ENCODE assay signal across 1 cellular context in the genomic region with DNA sequence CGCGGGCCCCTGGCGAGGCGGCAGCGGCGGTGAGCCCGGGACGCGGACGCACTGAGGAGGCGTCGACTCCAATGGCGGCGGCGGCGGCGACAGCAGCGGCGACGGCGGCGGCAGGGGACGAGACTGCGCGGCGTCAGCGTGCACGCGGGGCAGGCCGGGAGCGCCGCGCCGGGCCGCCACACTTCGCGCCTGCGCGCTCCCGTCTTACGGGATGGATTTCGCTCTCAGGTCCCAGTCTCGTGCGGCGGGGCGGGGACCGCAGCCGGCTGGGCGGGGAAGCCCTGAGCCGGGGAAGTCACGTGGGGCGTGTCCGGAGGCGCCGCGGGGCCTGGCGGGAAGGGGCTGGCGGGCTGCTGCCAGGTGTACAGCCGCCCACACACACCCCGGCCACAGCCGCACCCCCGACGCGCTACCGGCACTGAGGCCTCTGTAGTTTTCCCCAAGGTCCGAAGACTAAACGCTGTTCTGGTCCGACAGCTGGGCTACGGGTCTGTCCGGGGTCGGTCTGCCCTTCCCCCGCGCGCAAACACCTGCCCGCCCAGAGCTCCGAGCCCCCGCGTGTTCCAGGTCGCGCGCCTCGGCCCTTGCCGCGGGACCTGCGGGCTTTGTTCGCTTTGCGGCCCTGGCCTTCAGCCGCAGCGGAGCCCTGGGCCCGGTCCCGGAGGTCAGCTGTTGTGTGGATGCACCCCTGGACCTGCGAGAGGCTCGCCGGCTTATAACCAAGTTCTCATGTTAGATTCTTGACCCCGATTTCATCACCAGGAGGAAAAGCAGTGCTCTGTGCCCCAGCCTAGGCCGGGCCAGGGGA.
TF ChIP-seq lines count a peak whose summit lies in the region.

A gene (minus strand): TSS at position 91 of the 808 bp plus-strand sequence. CDS start 239 bp downstream, outside the sequence.

TF ChIP-seq in K562, 482 proteins besides CTCF, POLR2A, EP300 and RAD21 (continued from another document and continues in another):
- TF ChIP-seq, protein P1, sequence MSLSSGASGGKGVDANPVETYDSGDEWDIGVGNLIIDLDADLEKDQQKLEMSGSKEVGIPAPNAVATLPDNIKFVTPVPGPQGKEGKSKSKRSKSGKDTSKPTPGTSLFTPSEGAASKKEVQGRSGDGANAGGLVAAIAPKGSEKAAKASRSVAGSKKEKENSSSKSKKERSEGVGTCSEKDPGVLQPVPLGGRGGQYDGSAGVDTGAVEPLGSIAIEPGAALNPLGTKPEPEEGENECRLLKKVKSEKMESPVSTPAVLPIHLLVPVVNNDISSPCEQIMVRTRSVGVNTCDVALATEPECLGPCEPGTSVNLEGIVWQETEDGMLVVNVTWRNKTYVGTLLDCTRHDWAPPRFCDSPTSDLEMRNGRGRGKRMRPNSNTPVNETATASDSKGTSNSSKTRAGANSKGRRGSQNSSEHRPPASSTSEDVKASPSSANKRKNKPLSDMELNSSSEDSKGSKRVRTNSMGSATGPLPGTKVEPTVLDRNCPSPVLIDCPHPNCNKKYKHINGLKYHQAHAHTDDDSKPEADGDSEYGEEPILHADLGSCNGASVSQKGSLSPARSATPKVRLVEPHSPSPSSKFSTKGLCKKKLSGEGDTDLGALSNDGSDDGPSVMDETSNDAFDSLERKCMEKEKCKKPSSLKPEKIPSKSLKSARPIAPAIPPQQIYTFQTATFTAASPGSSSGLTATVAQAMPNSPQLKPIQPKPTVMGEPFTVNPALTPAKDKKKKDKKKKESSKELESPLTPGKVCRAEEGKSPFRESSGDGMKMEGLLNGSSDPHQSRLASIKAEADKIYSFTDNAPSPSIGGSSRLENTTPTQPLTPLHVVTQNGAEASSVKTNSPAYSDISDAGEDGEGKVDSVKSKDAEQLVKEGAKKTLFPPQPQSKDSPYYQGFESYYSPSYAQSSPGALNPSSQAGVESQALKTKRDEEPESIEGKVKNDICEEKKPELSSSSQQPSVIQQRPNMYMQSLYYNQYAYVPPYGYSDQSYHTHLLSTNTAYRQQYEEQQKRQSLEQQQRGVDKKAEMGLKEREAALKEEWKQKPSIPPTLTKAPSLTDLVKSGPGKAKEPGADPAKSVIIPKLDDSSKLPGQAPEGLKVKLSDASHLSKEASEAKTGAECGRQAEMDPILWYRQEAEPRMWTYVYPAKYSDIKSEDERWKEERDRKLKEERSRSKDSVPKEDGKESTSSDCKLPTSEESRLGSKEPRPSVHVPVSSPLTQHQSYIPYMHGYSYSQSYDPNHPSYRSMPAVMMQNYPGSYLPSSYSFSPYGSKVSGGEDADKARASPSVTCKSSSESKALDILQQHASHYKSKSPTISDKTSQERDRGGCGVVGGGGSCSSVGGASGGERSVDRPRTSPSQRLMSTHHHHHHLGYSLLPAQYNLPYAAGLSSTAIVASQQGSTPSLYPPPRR (CRISPR knock-in tag; IDR thresholded peaks at IDR 0.05; ENCODE audit: borderline replicate concordance) = no peak
- no peak for TF ChIP-seq ZFP1 (CRISPR knock-in tag; IDR thresholded peaks at IDR 0.05)
- no peak for TF ChIP-seq CBX5 (IDR thresholded peaks at IDR 0.05; ENCODE audit: borderline replicate concordance, low read depth)
- no peak for TF ChIP-seq CEBPB (tag; IDR thresholded peaks at IDR 0.05)
- peak; percentile 45; the same call in 1 of the 2 replicates for TF ChIP-seq SOX6 (IDR thresholded peaks at IDR 0.05)
- TF ChIP-seq CBFA2T3 (IDR thresholded peaks at IDR 0.05) = peak; percentile 40; the same call in 1 of the 2 replicates
- TF ChIP-seq CCNT2 (IDR thresholded peaks at IDR 0.05; ENCODE audit: borderline replicate concordance, extremely low read depth, insufficient read length, low read depth, low read length) = peak; percentile 88
- no peak for TF ChIP-seq ZNF57 (CRISPR knock-in tag; IDR thresholded peaks at IDR 0.05)
- peak; percentile 79; the same call in 1 of the 2 replicates for TF ChIP-seq ATF7 (IDR thresholded peaks at IDR 0.05)
- no peak for TF ChIP-seq MTA1 (IDR thresholded peaks at IDR 0.05; ENCODE audit: borderline replicate concordance)
- no peak for TF ChIP-seq TAF7 (tag; IDR thresholded peaks at IDR 0.05)
- no peak for TF ChIP-seq ZNF253 (CRISPR knock-in tag; conservative IDR thresholded peaks at IDR 0.05)
- TF ChIP-seq SMARCA4 (IDR thresholded peaks at IDR 0.05) = no peak
- TF ChIP-seq ZNF121 (CRISPR knock-in tag; conservative IDR thresholded peaks at IDR 0.05) = no peak
- TF ChIP-seq CCAR2 (IDR thresholded peaks at IDR 0.05; ENCODE audit: low read depth, low read length) = no peak
- TF ChIP-seq EP400 (IDR thresholded peaks at IDR 0.05) = peak; percentile 77
- peak; percentile 29; the same call in 1 of the 2 replicates for TF ChIP-seq DPF2 (IDR thresholded peaks at IDR 0.05)
- TF ChIP-seq ZNF780A (CRISPR knock-in tag; IDR thresholded peaks at IDR 0.05) = no peak
- no peak for TF ChIP-seq ZNF3 (CRISPR knock-in tag; IDR thresholded peaks at IDR 0.05)
- no peak; the same call in 1 of the 2 replicates for TF ChIP-seq HDAC2 (IDR thresholded peaks at IDR 0.05)
- TF ChIP-seq, protein P2, sequence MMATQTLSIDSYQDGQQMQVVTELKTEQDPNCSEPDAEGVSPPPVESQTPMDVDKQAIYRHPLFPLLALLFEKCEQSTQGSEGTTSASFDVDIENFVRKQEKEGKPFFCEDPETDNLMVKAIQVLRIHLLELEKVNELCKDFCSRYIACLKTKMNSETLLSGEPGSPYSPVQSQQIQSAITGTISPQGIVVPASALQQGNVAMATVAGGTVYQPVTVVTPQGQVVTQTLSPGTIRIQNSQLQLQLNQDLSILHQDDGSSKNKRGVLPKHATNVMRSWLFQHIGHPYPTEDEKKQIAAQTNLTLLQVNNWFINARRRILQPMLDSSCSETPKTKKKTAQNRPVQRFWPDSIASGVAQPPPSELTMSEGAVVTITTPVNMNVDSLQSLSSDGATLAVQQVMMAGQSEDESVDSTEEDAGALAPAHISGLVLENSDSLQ (IDR thresholded peaks at IDR 0.05) = no peak
- TF ChIP-seq, protein P3, sequence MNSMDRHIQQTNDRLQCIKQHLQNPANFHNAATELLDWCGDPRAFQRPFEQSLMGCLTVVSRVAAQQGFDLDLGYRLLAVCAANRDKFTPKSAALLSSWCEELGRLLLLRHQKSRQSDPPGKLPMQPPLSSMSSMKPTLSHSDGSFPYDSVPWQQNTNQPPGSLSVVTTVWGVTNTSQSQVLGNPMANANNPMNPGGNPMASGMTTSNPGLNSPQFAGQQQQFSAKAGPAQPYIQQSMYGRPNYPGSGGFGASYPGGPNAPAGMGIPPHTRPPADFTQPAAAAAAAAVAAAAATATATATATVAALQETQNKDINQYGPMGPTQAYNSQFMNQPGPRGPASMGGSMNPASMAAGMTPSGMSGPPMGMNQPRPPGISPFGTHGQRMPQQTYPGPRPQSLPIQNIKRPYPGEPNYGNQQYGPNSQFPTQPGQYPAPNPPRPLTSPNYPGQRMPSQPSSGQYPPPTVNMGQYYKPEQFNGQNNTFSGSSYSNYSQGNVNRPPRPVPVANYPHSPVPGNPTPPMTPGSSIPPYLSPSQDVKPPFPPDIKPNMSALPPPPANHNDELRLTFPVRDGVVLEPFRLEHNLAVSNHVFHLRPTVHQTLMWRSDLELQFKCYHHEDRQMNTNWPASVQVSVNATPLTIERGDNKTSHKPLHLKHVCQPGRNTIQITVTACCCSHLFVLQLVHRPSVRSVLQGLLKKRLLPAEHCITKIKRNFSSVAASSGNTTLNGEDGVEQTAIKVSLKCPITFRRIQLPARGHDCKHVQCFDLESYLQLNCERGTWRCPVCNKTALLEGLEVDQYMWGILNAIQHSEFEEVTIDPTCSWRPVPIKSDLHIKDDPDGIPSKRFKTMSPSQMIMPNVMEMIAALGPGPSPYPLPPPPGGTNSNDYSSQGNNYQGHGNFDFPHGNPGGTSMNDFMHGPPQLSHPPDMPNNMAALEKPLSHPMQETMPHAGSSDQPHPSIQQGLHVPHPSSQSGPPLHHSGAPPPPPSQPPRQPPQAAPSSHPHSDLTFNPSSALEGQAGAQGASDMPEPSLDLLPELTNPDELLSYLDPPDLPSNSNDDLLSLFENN (IDR thresholded peaks at IDR 0.05; ENCODE audit: low read depth in 2 of 2, low read length in 2 of 2) = no peak
- TF ChIP-seq, protein P4, sequence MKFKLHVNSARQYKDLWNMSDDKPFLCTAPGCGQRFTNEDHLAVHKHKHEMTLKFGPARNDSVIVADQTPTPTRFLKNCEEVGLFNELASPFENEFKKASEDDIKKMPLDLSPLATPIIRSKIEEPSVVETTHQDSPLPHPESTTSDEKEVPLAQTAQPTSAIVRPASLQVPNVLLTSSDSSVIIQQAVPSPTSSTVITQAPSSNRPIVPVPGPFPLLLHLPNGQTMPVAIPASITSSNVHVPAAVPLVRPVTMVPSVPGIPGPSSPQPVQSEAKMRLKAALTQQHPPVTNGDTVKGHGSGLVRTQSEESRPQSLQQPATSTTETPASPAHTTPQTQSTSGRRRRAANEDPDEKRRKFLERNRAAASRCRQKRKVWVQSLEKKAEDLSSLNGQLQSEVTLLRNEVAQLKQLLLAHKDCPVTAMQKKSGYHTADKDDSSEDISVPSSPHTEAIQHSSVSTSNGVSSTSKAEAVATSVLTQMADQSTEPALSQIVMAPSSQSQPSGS (CRISPR knock-in tag; IDR thresholded peaks at IDR 0.05) = no peak
- TF ChIP-seq, protein P5, sequence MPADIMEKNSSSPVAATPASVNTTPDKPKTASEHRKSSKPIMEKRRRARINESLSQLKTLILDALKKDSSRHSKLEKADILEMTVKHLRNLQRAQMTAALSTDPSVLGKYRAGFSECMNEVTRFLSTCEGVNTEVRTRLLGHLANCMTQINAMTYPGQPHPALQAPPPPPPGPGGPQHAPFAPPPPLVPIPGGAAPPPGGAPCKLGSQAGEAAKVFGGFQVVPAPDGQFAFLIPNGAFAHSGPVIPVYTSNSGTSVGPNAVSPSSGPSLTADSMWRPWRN (IDR thresholded peaks at IDR 0.05; ENCODE audit: low read depth) = no peak
- peak in 1 of 2 experiments; percentile 62; a peak in 1 of 4 replicates for TF ChIP-seq NONO (IDR thresholded peaks at IDR 0.05; ENCODE audit: low read depth in 2 of 2, low read length in 1 of 2)
- no peak for TF ChIP-seq ZNF184 (CRISPR knock-in tag; IDR thresholded peaks at IDR 0.05)
- peak; percentile 87 for TF ChIP-seq CREB1 (IDR thresholded peaks at IDR 0.05)
- no peak for TF ChIP-seq CREB1 (CRISPR knock-in tag; IDR thresholded peaks at IDR 0.05)
- TF ChIP-seq, protein P6, sequence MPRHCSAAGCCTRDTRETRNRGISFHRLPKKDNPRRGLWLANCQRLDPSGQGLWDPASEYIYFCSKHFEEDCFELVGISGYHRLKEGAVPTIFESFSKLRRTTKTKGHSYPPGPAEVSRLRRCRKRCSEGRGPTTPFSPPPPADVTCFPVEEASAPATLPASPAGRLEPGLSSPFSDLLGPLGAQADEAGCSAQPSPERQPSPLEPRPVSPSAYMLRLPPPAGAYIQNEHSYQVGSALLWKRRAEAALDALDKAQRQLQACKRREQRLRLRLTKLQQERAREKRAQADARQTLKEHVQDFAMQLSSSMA (CRISPR knock-in tag; IDR thresholded peaks at IDR 0.05) = no peak
- TF ChIP-seq RAD51 (IDR thresholded peaks at IDR 0.05; ENCODE audit: borderline replicate concordance, low read depth) = peak; percentile 95
- peak; percentile 71 for TF ChIP-seq ZNF143 (CRISPR knock-in tag; IDR thresholded peaks at IDR 0.05)
- TF ChIP-seq GATAD2A (IDR thresholded peaks at IDR 0.05) = peak; percentile 55; the same call in 1 of the 2 replicates
- peak; percentile 74 for TF ChIP-seq CBFA2T2 (conservative IDR thresholded peaks at IDR 0.05)
- no peak for TF ChIP-seq KAT8 (IDR thresholded peaks at IDR 0.05; ENCODE audit: low read depth)
- TF ChIP-seq NFYB (IDR thresholded peaks at IDR 0.05; ENCODE audit: extremely low read depth, insufficient read length) = no peak
